10 cellular contexts compared by ENCODE assay signal in the genomic region with DNA sequence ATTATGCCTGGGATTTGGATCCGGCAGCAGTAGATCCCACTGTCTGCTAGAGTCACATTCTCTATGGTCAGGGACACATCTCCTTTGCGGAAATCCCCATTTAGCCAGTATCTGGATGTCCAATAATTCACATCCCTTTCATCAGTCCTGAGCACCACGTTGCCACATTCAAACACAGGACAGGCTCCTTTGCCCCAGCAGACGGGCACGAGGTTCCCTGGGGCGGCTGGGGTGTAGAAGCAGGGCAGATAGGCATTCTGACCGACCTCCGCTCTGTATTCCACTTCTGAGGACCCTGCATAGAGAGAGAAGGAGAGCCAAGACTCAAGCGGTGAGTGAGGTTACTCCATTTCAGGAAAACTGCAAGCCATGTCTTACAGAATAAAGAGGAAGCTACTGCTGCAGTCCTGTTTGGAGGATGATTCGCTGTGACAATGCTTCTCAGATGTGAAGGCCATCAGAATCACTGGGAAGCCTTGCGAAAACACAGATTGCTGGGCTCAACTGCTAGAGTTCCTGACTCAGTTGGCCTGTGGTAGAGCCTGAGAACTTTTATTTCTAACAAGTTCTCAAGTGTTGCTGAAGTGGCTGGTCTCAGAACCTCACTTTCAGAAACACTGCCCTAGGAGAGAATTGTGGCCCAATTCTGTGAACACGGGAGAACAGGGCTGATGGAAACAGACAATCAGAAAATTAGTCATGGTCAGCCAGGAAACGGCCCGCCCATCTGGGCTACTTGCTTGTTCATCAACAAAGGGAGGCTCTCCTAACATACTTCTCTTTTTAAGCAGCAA. TPM values are rescaled to one million over a fixed set of nuclear protein-coding genes. Genes with fewer than 3 reads are reported as not detected.
A peak's percentile ranks its signal among the peaks of the same experiment; 100 is the strongest.
DNase-seq lines count a peak whose midpoint lies in the region; ATAC-seq and TF ChIP-seq lines count a peak whose summit lies in the region.
"Had no signal": no experiment of that assay in that cellular context is flagged by ENCODE, and none has a peak within 500 bp of the region (broad histone marks: within the 10 kb centered on the region; RNA-seq: fewer than 3 reads in every experiment).

No MANE protein-coding gene starts in this region.

- no peak overlapping the region for H3K27ac ChIP-seq in right cardiac atrium (ENCODE audit: low read length)
- peak overlapping the region in 3 of 4 donors; percentile 25 to 53 (median 33) for H3K27ac ChIP-seq in transverse colon

- H3K4me1 ChIP-seq in right cardiac atrium (ENCODE audit: control insufficient read depth, insufficient read depth, low read length) (no peaks in the 10 kb centered on the region), transverse colon (no peaks in the 10 kb centered on the region)

- no peak for TF ChIP-seq POLR2A in transverse colon (IDR thresholded peaks at IDR 0.05)

- no peak for TF ChIP-seq CTCF in transverse colon (IDR thresholded peaks at IDR 0.05)

- peak; percentile 46 to 82 for ATAC-seq in right cardiac atrium
- no peak for ATAC-seq in GM21360 (IDR thresholded peaks at IDR 0.05; ENCODE audit: unreplicated experiment)
- no peak for ATAC-seq in HG03378 (IDR thresholded peaks at IDR 0.05; ENCODE audit: unreplicated experiment)

- no peaks in the 10 kb centered on the region for H3K9me3 ChIP-seq in right cardiac atrium (ENCODE audit: control insufficient read depth, low read length)
- no peaks in the 10 kb centered on the region for H3K9me3 ChIP-seq in transverse colon

- H3K36me3 ChIP-seq in transverse colon = no peaks in the 10 kb centered on the region

- TF ChIP-seq EP300 in transverse colon (IDR thresholded peaks at IDR 0.05; ENCODE audit: low read depth) = no peak

- peak; percentile 9 for DNase-seq in activated naive CD4-positive, alpha-beta T cell treated with Interleukin-2 at 50 U/mL for 16 hours
- DNase-seq in activated naive CD4-positive, alpha-beta T cell (lab: John Stamatoyannopoulos, UW) = no peak
- DNase-seq in UCSD-AML1 (lab: John Stamatoyannopoulos, UW; ENCODE audit: unreplicated experiment) (peak; percentile 30), right cardiac atrium (peak; percentile 57 to 78 (median 62)), transverse colon (no peak), DMS153 (lab: John Stamatoyannopoulos, UW) (no peak)
- DNase-seq: HFFc6, NCI-H446 treated with DMSO at 0.1 percent for 48 hours had no signal

- in situ Hi-C loops in transverse colon (cut with MboI; ENCODE audit: low pct_ligation_motif_present in 1 of 4, low pct_unique_long_range_greater_than_20kb in 1 of 4, low sequenced_read_pairs in 3 of 4) = no loop called here

- WGBS in right cardiac atrium = 81% methylated on average over 14 of the region's 14 CpGs
- WGBS in transverse colon (ENCODE audit: low coverage in 1 of 2), 2 donors = 44 to 85% methylated on average over 3 to 14 of the region's 14 CpGs

- intact Hi-C loops in right cardiac atrium (cut with DNase I) = no loop called here
- intact Hi-C loops in transverse colon (cut with DNase I; ENCODE audit: low total_unique reads) = no loop called here

- no peak overlapping the region for H3K4me3 ChIP-seq in right cardiac atrium (ENCODE audit: low read length)
- peak overlapping the region in 1 of 4 donors; percentile 30 for H3K4me3 ChIP-seq in transverse colon

- H3K27me3 ChIP-seq in right cardiac atrium (ENCODE audit: control insufficient read depth, insufficient read depth) = no peaks in the 10 kb centered on the region
- H3K27me3 ChIP-seq in transverse colon = no peaks in the 10 kb centered on the region

RNA-seq across cellular contexts. Expression of gene HAVCR2, which starts 2.0 kb away (rescaled TPM):
- total RNA-seq in right cardiac atrium = 1 to 10 TPM; 4.7 to 5.2 (median 4.9) TPM
- polyA plus RNA-seq in right cardiac atrium = 1.8 TPM
- total RNA-seq in transverse colon = 1 to 10 TPM in 3 of 4 donors, under 1 TPM in 1; 0.20 to 6.7 (median 3.2) TPM

RNA-seq across cellular contexts. Expression of gene MED7, which starts 35.8 kb away (rescaled TPM):
- 10 to 100 TPM in 3 of 4 donors, 1 to 10 TPM in 1; 9.6 to 10.6 (median 10.2) TPM for total RNA-seq in right cardiac atrium
- 14.3 TPM for polyA plus RNA-seq in right cardiac atrium
- total RNA-seq in transverse colon = 10 to 100 TPM in 2 of 4 donors, 1 to 10 TPM in 1, not detected in 1; 10.0 to 12.1 (median 11.0) TPM

RNA-seq across cellular contexts. Expression of gene HAVCR1, which starts 47.9 kb away (rescaled TPM):
- total RNA-seq in right cardiac atrium (not detected), transverse colon (1 to 10 TPM in 2 of 4 donors, under 1 TPM in 1, not detected in 1; 0.60 to 3.7 (median 2.9) TPM)
- not detected for polyA plus RNA-seq in right cardiac atrium
- total RNA-seq: HFFc6 had no signal

RNA-seq across cellular contexts. Expression of gene GARIN3, which starts 59.2 kb away (rescaled TPM):
- not detected for total RNA-seq in right cardiac atrium
- not detected for polyA plus RNA-seq in right cardiac atrium
- not detected for total RNA-seq in transverse colon
- total RNA-seq: HFFc6 had no signal

Comparison
In these comparisons a context has a peak if more than half of its experiments do, and no peak if none do; other contexts are left out.
1. DNase-seq: peak in activated naive CD4-positive, alpha-beta T cell treated with Interleukin-2 at 50 U/mL for 16 hours (single experiment), UCSD-AML1 (single experiment) and right cardiac atrium (3 of 3); none in activated naive CD4-positive, alpha-beta T cell (0 of 4), transverse colon (single experiment) and DMS153 (single experiment).
2. ATAC-seq: peak in right cardiac atrium (2 of 2); none in GM21360 (single experiment) and HG03378 (single experiment).